1 cellular context compared by ENCODE assay signal in genomic region chr3:196127308-196128040, GRCh38.
A peak's percentile ranks its signal among the peaks of the same experiment; 100 is the strongest.
TF ChIP-seq lines count a peak whose summit lies in the region.

No MANE protein-coding gene starts in this region.

TF ChIP-seq in K562, 482 proteins besides CTCF, POLR2A, EP300 and RAD21 (continued from another document and continues in another):
- TF ChIP-seq, protein P1, sequence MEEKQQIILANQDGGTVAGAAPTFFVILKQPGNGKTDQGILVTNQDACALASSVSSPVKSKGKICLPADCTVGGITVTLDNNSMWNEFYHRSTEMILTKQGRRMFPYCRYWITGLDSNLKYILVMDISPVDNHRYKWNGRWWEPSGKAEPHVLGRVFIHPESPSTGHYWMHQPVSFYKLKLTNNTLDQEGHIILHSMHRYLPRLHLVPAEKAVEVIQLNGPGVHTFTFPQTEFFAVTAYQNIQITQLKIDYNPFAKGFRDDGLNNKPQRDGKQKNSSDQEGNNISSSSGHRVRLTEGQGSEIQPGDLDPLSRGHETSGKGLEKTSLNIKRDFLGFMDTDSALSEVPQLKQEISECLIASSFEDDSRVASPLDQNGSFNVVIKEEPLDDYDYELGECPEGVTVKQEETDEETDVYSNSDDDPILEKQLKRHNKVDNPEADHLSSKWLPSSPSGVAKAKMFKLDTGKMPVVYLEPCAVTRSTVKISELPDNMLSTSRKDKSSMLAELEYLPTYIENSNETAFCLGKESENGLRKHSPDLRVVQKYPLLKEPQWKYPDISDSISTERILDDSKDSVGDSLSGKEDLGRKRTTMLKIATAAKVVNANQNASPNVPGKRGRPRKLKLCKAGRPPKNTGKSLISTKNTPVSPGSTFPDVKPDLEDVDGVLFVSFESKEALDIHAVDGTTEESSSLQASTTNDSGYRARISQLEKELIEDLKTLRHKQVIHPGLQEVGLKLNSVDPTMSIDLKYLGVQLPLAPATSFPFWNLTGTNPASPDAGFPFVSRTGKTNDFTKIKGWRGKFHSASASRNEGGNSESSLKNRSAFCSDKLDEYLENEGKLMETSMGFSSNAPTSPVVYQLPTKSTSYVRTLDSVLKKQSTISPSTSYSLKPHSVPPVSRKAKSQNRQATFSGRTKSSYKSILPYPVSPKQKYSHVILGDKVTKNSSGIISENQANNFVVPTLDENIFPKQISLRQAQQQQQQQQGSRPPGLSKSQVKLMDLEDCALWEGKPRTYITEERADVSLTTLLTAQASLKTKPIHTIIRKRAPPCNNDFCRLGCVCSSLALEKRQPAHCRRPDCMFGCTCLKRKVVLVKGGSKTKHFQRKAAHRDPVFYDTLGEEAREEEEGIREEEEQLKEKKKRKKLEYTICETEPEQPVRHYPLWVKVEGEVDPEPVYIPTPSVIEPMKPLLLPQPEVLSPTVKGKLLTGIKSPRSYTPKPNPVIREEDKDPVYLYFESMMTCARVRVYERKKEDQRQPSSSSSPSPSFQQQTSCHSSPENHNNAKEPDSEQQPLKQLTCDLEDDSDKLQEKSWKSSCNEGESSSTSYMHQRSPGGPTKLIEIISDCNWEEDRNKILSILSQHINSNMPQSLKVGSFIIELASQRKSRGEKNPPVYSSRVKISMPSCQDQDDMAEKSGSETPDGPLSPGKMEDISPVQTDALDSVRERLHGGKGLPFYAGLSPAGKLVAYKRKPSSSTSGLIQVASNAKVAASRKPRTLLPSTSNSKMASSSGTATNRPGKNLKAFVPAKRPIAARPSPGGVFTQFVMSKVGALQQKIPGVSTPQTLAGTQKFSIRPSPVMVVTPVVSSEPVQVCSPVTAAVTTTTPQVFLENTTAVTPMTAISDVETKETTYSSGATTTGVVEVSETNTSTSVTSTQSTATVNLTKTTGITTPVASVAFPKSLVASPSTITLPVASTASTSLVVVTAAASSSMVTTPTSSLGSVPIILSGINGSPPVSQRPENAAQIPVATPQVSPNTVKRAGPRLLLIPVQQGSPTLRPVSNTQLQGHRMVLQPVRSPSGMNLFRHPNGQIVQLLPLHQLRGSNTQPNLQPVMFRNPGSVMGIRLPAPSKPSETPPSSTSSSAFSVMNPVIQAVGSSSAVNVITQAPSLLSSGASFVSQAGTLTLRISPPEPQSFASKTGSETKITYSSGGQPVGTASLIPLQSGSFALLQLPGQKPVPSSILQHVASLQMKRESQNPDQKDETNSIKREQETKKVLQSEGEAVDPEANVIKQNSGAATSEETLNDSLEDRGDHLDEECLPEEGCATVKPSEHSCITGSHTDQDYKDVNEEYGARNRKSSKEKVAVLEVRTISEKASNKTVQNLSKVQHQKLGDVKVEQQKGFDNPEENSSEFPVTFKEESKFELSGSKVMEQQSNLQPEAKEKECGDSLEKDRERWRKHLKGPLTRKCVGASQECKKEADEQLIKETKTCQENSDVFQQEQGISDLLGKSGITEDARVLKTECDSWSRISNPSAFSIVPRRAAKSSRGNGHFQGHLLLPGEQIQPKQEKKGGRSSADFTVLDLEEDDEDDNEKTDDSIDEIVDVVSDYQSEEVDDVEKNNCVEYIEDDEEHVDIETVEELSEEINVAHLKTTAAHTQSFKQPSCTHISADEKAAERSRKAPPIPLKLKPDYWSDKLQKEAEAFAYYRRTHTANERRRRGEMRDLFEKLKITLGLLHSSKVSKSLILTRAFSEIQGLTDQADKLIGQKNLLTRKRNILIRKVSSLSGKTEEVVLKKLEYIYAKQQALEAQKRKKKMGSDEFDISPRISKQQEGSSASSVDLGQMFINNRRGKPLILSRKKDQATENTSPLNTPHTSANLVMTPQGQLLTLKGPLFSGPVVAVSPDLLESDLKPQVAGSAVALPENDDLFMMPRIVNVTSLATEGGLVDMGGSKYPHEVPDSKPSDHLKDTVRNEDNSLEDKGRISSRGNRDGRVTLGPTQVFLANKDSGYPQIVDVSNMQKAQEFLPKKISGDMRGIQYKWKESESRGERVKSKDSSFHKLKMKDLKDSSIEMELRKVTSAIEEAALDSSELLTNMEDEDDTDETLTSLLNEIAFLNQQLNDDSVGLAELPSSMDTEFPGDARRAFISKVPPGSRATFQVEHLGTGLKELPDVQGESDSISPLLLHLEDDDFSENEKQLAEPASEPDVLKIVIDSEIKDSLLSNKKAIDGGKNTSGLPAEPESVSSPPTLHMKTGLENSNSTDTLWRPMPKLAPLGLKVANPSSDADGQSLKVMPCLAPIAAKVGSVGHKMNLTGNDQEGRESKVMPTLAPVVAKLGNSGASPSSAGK (IDR thresholded peaks at IDR 0.05): peak; percentile 58
- TF ChIP-seq SNAPC5 (CRISPR knock-in tag; IDR thresholded peaks at IDR 0.05): no peak
- TF ChIP-seq PPARD (CRISPR knock-in tag; IDR thresholded peaks at IDR 0.05): no peak
- no peak for TF ChIP-seq ZNF239 (CRISPR knock-in tag; IDR thresholded peaks at IDR 0.05)
- TF ChIP-seq MYBL2 (IDR thresholded peaks at IDR 0.05; ENCODE audit: low read depth): no peak
- no peak for TF ChIP-seq MYBL2 (CRISPR knock-in tag; IDR thresholded peaks at IDR 0.05; ENCODE audit: borderline replicate concordance)
- no peak for TF ChIP-seq ZNF699 (CRISPR knock-in tag; IDR thresholded peaks at IDR 0.05; ENCODE audit: insufficient replicate concordance)
- no peak for TF ChIP-seq CHD1 (IDR thresholded peaks at IDR 0.05; ENCODE audit: low read length)
- no peak for TF ChIP-seq ESRRB (CRISPR knock-in tag; IDR thresholded peaks at IDR 0.05; ENCODE audit: borderline replicate concordance)
- TF ChIP-seq ZNF384 (IDR thresholded peaks at IDR 0.05; ENCODE audit: low read depth, low read length): no peak
- peak; percentile 25 for TF ChIP-seq SNRNP70 (optimal IDR thresholded peaks at IDR 0.05; ENCODE audit: low read depth, low read length)
- no peak for TF ChIP-seq BCLAF1 (IDR thresholded peaks at IDR 0.05; ENCODE audit: borderline replicate concordance in 1 of 2, control insufficient read depth in 1 of 2, low read depth in 2 of 2, low read length in 1 of 2)
- TF ChIP-seq, protein P2, sequence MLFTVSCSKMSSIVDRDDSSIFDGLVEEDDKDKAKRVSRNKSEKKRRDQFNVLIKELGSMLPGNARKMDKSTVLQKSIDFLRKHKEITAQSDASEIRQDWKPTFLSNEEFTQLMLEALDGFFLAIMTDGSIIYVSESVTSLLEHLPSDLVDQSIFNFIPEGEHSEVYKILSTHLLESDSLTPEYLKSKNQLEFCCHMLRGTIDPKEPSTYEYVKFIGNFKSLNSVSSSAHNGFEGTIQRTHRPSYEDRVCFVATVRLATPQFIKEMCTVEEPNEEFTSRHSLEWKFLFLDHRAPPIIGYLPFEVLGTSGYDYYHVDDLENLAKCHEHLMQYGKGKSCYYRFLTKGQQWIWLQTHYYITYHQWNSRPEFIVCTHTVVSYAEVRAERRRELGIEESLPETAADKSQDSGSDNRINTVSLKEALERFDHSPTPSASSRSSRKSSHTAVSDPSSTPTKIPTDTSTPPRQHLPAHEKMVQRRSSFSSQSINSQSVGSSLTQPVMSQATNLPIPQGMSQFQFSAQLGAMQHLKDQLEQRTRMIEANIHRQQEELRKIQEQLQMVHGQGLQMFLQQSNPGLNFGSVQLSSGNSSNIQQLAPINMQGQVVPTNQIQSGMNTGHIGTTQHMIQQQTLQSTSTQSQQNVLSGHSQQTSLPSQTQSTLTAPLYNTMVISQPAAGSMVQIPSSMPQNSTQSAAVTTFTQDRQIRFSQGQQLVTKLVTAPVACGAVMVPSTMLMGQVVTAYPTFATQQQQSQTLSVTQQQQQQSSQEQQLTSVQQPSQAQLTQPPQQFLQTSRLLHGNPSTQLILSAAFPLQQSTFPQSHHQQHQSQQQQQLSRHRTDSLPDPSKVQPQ (CRISPR knock-in tag; IDR thresholded peaks at IDR 0.05; ENCODE audit: borderline replicate concordance): no peak
- TF ChIP-seq ZBTB7A (IDR thresholded peaks at IDR 0.05; ENCODE audit: borderline replicate concordance, control insufficient read depth, low read depth, low read length): peak; percentile 77
- no peak for TF ChIP-seq HNRNPL (IDR thresholded peaks at IDR 0.05; ENCODE audit: low read depth, low read length)
- TF ChIP-seq SMARCE1 (IDR thresholded peaks at IDR 0.05): peak; percentile 77
- TF ChIP-seq ZNF263 (CRISPR knock-in tag; IDR thresholded peaks at IDR 0.05; ENCODE audit: borderline replicate concordance): peak; percentile 58; the same call in 1 of the 2 replicates
- TF ChIP-seq NFXL1 (CRISPR knock-in tag; IDR thresholded peaks at IDR 0.05): no peak
- 0 out of 2 replicates have a peak, but pooled peaks have one; percentile 38 for TF ChIP-seq MIER1 (IDR thresholded peaks at IDR 0.05; ENCODE audit: low read depth)
- TF ChIP-seq ZBTB49 (CRISPR knock-in tag; IDR thresholded peaks at IDR 0.05; ENCODE audit: borderline replicate concordance): no peak
- no peak for TF ChIP-seq BRCA1 (IDR thresholded peaks at IDR 0.05)
- no peak for TF ChIP-seq BRCA1 (CRISPR knock-in tag; IDR thresholded peaks at IDR 0.05)
- TF ChIP-seq, protein P3, sequence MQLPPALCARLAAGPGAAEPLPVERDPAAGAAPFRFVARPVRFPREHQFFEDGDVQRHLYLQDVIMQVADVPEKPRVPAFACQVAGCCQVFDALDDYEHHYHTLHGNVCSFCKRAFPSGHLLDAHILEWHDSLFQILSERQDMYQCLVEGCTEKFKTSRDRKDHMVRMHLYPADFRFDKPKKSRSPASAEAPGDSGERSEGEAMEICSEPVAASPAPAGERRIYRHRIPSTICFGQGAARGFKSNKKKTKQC (CRISPR knock-in tag; IDR thresholded peaks at IDR 0.05): 0 out of 2 replicates have a peak, but pooled peaks have one; percentile 3
- no peak for TF ChIP-seq ZNF174 (CRISPR knock-in tag; IDR thresholded peaks at IDR 0.05)
- TF ChIP-seq RNF2 (IDR thresholded peaks at IDR 0.05): peak; percentile 96
- TF ChIP-seq ZBTB1 (CRISPR knock-in tag; IDR thresholded peaks at IDR 0.05; ENCODE audit: borderline replicate concordance, low read depth): no peak
- no peak for TF ChIP-seq ZNF507 (tag; conservative IDR thresholded peaks at IDR 0.05)
- no peak for TF ChIP-seq ZZZ3 (IDR thresholded peaks at IDR 0.05)
- no peak for TF ChIP-seq RHOXF2B (CRISPR knock-in tag; conservative IDR thresholded peaks at IDR 0.05)
- TF ChIP-seq TAL1 (IDR thresholded peaks at IDR 0.05): peak; percentile 80
- no peak for TF ChIP-seq ILF3 (IDR thresholded peaks at IDR 0.05; ENCODE audit: borderline replicate concordance)
- TF ChIP-seq ZNF146 (CRISPR knock-in tag; IDR thresholded peaks at IDR 0.05; ENCODE audit: unreplicated experiment): no peak
- TF ChIP-seq, protein P4, sequence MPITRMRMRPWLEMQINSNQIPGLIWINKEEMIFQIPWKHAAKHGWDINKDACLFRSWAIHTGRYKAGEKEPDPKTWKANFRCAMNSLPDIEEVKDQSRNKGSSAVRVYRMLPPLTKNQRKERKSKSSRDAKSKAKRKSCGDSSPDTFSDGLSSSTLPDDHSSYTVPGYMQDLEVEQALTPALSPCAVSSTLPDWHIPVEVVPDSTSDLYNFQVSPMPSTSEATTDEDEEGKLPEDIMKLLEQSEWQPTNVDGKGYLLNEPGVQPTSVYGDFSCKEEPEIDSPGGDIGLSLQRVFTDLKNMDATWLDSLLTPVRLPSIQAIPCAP (CRISPR knock-in tag; IDR thresholded peaks at IDR 0.05; ENCODE audit: borderline replicate concordance): 0 out of 2 replicates have a peak, but pooled peaks have one; percentile 28
- TF ChIP-seq PTTG1 (tag; IDR thresholded peaks at IDR 0.05; ENCODE audit: low read depth): no peak
- TF ChIP-seq TFAM (CRISPR knock-in tag; conservative IDR thresholded peaks at IDR 0.05): no peak
- TF ChIP-seq ARID1B (IDR thresholded peaks at IDR 0.05): peak; percentile 92
- peak; percentile 53 for TF ChIP-seq GABPB1 (CRISPR knock-in tag; IDR thresholded peaks at IDR 0.05)
- TF ChIP-seq, protein P5, sequence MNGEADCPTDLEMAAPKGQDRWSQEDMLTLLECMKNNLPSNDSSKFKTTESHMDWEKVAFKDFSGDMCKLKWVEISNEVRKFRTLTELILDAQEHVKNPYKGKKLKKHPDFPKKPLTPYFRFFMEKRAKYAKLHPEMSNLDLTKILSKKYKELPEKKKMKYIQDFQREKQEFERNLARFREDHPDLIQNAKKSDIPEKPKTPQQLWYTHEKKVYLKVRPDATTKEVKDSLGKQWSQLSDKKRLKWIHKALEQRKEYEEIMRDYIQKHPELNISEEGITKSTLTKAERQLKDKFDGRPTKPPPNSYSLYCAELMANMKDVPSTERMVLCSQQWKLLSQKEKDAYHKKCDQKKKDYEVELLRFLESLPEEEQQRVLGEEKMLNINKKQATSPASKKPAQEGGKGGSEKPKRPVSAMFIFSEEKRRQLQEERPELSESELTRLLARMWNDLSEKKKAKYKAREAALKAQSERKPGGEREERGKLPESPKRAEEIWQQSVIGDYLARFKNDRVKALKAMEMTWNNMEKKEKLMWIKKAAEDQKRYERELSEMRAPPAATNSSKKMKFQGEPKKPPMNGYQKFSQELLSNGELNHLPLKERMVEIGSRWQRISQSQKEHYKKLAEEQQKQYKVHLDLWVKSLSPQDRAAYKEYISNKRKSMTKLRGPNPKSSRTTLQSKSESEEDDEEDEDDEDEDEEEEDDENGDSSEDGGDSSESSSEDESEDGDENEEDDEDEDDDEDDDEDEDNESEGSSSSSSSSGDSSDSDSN (IDR thresholded peaks at IDR 0.05; ENCODE audit: borderline replicate concordance in 1 of 2, low read depth in 2 of 2, low read length in 2 of 2): 0 out of 4 replicates have a peak, but pooled peaks of 1 of the 2 experiments have one; percentile 41
